Comparison of ENCODE assay signal across 8 cellular contexts in the genomic region with DNA sequence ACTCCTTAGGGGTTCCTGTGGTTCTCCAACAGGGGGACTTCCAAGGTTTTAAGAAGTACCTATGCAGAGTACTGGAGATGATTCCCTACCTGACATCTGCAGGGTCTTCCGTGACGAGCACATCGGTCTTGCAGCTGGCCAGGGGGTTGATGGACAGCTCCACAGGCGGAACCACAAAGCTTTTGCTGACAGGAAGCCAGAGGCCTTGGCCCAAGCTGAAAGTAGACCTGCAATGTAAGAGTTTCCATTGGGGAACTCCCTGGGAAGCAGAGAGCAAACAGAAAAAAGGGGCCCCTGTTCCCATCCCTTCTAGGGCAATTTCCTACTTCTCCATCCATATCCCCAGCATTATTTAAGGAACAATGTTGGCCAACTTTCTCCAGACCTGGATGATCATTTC.
"Had no signal": no experiment of that assay in that cellular context is flagged by ENCODE, and none has a peak within 500 bp of the region (broad histone marks: within the 10 kb centered on the region; RNA-seq: fewer than 3 reads in every experiment).

No MANE protein-coding gene starts in this region.

- H3K27ac Mint-ChIP-seq: HFFc6, IgD-negative memory B cell had no signal

- ATAC-seq: HCT116, HepG2 had no signal

- H3K4me3 Mint-ChIP-seq: HFFc6, IgD-negative memory B cell had no signal

- H3K27me3 Mint-ChIP-seq: IgD-negative memory B cell had no signal

- H3K4me1 Mint-ChIP-seq: IgD-negative memory B cell had no signal

- DNase-seq: GM23248, GOT3, H7, HFFc6, KBM-7 had no signal
